In the genomic region with DNA sequence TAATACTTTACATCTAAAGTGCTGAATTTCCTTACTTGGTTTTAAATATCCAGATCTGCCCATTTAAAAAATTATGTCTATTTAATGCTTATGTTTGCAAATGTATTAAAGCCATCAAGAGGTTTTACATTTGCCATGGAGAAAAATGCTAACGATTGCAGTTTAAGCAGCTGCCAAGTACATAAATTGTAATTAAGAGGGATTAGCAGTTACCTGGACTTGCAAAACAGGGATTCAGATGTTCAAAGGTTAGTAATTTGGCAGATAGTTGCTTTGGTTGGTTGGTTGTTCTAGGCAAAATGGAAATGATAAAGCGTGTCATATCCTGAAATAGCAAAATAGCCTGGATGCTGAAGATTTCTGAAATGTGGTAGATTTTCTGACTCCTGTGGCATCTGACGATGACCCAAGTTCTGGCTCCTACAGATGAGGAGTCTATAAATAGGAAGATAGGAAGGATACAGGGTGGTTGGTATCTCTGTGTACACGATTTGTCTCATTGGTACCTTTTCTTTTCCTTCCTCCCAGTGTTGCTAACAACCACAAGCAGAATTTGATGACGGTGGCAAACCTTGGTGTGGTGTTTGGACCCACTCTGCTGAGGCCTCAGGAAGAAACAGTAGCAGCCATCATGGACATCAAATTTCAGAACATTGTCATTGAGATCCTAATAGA, we compare ENCODE assay signal across 24 cellular contexts.
A peak's percentile ranks its signal among the peaks of the same experiment; 100 is the strongest.
DNase-seq lines count a peak whose midpoint lies in the region; ATAC-seq, FAIRE-seq and TF ChIP-seq lines count a peak whose summit lies in the region.
"Had no signal": no experiment of that assay in that cellular context is flagged by ENCODE, and none has a peak within 500 bp of the region (broad histone marks: within the 10 kb centered on the region; RNA-seq: fewer than 3 reads in every experiment).

No MANE protein-coding gene starts in this region.

- no peaks in the 10 kb centered on the region for H3K9me3 ChIP-seq in Karpas-422 (ENCODE audit: low read length)
- H3K9me3 ChIP-seq in OCI-LY3 (ENCODE audit: insufficient read depth, low read length) = no peaks in the 10 kb centered on the region
- H3K9me3 ChIP-seq: adrenal gland, lower lobe of right lung, SK-N-SH had no signal

- peak overlapping the region; percentile 27 for H3K27ac Mint-ChIP-seq in activated CD4-positive, alpha-beta T cell treated with anti-CD3 and anti-CD28 coated beads for 36 hours
- H3K27ac Mint-ChIP-seq: nephron, T-helper 17 cell had no signal

- FAIRE-seq in islet of Langerhans (lab: Jason Lieb, UNC) (peak; percentile 60), RCC 7860 (lab: Jason Lieb, UNC) (no peak)
- FAIRE-seq: K562 had no signal

- POLR2A ChIA-PET in activated CD4-positive, alpha-beta T cell treated with anti-CD3 and anti-CD28 coated beads for 36 hours (lab: Charles Lee) = no interaction called here

- intact Hi-C loops in activated CD4-positive, alpha-beta T cell treated with anti-CD3 and anti-CD28 coated beads for 36 hours (cut with DNase I, micrococcal nuclease) = no loop called here
- intact Hi-C loops in cardiac septum (cut with DNase I) = no loop called here

- no peaks in the 10 kb centered on the region for H3K9me2 ChIP-seq in Karpas-422 (replicated peaks; ENCODE audit: insufficient read depth, low read length)
- H3K9me2 ChIP-seq: SK-N-SH had no signal

- peaks cover 13% of the 10 kb centered on the region for H3K36me3 Mint-ChIP-seq in activated CD4-positive, alpha-beta T cell treated with anti-CD3 and anti-CD28 coated beads for 36 hours (ENCODE audit: low read depth)

- peak overlapping the region; percentile 98 for H3K27ac ChIP-seq in Karpas-422 (ENCODE audit: low read length)
- peak overlapping the region; percentile 95 for H3K27ac ChIP-seq in OCI-LY3 (ENCODE audit: low read length)
- H3K27ac ChIP-seq: adrenal gland, brain microvascular endothelial cell, lower lobe of right lung had no signal

- no peak for TF ChIP-seq CTCF in OCI-LY3 (IDR thresholded peaks at IDR 0.05; ENCODE audit: low read depth, low read length)

- H3K27me3 ChIP-seq in Karpas-422 (ENCODE audit: low read length) (no peaks in the 10 kb centered on the region), OCI-LY3 (ENCODE audit: low read depth, low read length) (no peaks in the 10 kb centered on the region)
- H3K27me3 ChIP-seq: adrenal gland, brain microvascular endothelial cell had no signal

- H3K9ac ChIP-seq in Karpas-422 (ENCODE audit: low read length) = peak overlapping the region; percentile 69
- no peak overlapping the region for H3K9ac ChIP-seq in OCI-LY3 (ENCODE audit: low read length)
- H3K9ac ChIP-seq: SK-N-SH had no signal

- H4K20me1 ChIP-seq in Karpas-422 (ENCODE audit: insufficient read depth, low read depth, low read length) (no peaks in the 10 kb centered on the region), OCI-LY3 (ENCODE audit: insufficient read depth, low read length) (no peaks in the 10 kb centered on the region)

- H2AFZ ChIP-seq in Karpas-422 (ENCODE audit: low read length) = no peak overlapping the region
- no peak overlapping the region for H2AFZ ChIP-seq in OCI-LY3 (ENCODE audit: low read depth, low read length)

- H3K4me1 Mint-ChIP-seq in activated CD4-positive, alpha-beta T cell treated with anti-CD3 and anti-CD28 coated beads for 36 hours = peaks cover 23% of the 10 kb centered on the region

- DNase-seq in activated CD4-positive, alpha-beta T cell treated with anti-CD3 and anti-CD28 coated beads for 36 hours = no peak
- DNase-seq in activated CD4-positive, alpha-beta T cell treated with anti-CD3 and anti-CD28 coated beads, Interleukin-2, amount 50 U/mL, for 4 hours = no peak
- peak; percentile 89 for DNase-seq in Karpas-422
- no peak for DNase-seq in cardiac septum (ENCODE audit: low spot score)
- DNase-seq in amniotic stem cell (lab: John Stamatoyannopoulos, UW) = no peak
- no peak for DNase-seq in RCC 7860 (ENCODE audit: low spot score)
- DNase-seq: activated naive CD4-positive, alpha-beta T cell; activated T-cell treated with anti-CD3 and anti-CD28 coated beads, Interleukin-2, amount 50 U/mL, for 1 hour; adrenal gland; AML-193; brain microvascular endothelial cell; kidney glomerular epithelial cell; lower lobe of right lung; NCI-H2171; NCI-H510A treated with DMSO at 0.1 percent for 48 hours; SK-N-SH; stimulated activated CD4-positive, alpha-beta T cell treated with anti-CD3 and anti-CD28 coated beads, Interleukin-2, amount 100 ng/mL, for 24 hours; T-helper 17 cell; trophoblast cell had no signal

- H3K36me3 ChIP-seq in Karpas-422 (ENCODE audit: insufficient read depth, low read length) = no peaks in the 10 kb centered on the region
- H3K36me3 ChIP-seq in OCI-LY3 (replicated peaks; ENCODE audit: low read depth, low read length) = no peaks in the 10 kb centered on the region
- H3K36me3 ChIP-seq: adrenal gland, brain microvascular endothelial cell, lower lobe of right lung had no signal

- peak overlapping the region; percentile 68 for H3K4me2 ChIP-seq in Karpas-422 (ENCODE audit: low read depth, low read length, poor library complexity, severe bottlenecking)
- peak overlapping the region; percentile 65 for H3K4me2 ChIP-seq in OCI-LY3 (ENCODE audit: low read length)
- H3K4me2 ChIP-seq: SK-N-SH, smooth muscle cell had no signal

- no peak overlapping the region for H3K4me3 Mint-ChIP-seq in activated CD4-positive, alpha-beta T cell treated with anti-CD3 and anti-CD28 coated beads for 36 hours
- H3K4me3 Mint-ChIP-seq: nephron, T-helper 17 cell had no signal

- CTCF ChIA-PET in activated CD4-positive, alpha-beta T cell treated with anti-CD3 and anti-CD28 coated beads for 36 hours (lab: Charles Lee) = interaction anchor here (1.5 kb wide), 1 partner anchor 10 kb away, joined by 4 read pairs; no protein-coding TSS in a partner anchor

- H3K4me3 ChIP-seq in Karpas-422 (ENCODE audit: low read length) (peak overlapping the region; percentile 47), OCI-LY3 (ENCODE audit: low read length) (no peak overlapping the region)
- H3K4me3 ChIP-seq: adrenal gland, K562, lower lobe of right lung, smooth muscle cell had no signal

- no peaks in the 10 kb centered on the region for H3K27me3 Mint-ChIP-seq in activated CD4-positive, alpha-beta T cell treated with anti-CD3 and anti-CD28 coated beads for 36 hours
- H3K27me3 Mint-ChIP-seq: T-helper 17 cell had no signal

- H3K4me1 ChIP-seq in Karpas-422 (ENCODE audit: low read length) = peaks cover 100% of the 10 kb centered on the region
- peaks cover 69% of the 10 kb centered on the region for H3K4me1 ChIP-seq in OCI-LY3 (ENCODE audit: low read length)
- H3K4me1 ChIP-seq: adrenal gland had no signal

- ATAC-seq in activated CD4-positive, alpha-beta T cell treated with anti-CD3 and anti-CD28 coated beads for 36 hours = no peak
- ATAC-seq: K562, lower lobe of right lung, T-helper 17 cell had no signal

- H3K9me3 Mint-ChIP-seq in activated CD4-positive, alpha-beta T cell treated with anti-CD3 and anti-CD28 coated beads for 36 hours (ENCODE audit: low read depth) = no peaks in the 10 kb centered on the region
- H3K9me3 Mint-ChIP-seq: nephron had no signal

- H3K79me2 ChIP-seq in Karpas-422 (ENCODE audit: low read length) (peaks cover 33% of the 10 kb centered on the region), OCI-LY3 (ENCODE audit: low read length) (no peaks in the 10 kb centered on the region)
